In the genomic region with DNA sequence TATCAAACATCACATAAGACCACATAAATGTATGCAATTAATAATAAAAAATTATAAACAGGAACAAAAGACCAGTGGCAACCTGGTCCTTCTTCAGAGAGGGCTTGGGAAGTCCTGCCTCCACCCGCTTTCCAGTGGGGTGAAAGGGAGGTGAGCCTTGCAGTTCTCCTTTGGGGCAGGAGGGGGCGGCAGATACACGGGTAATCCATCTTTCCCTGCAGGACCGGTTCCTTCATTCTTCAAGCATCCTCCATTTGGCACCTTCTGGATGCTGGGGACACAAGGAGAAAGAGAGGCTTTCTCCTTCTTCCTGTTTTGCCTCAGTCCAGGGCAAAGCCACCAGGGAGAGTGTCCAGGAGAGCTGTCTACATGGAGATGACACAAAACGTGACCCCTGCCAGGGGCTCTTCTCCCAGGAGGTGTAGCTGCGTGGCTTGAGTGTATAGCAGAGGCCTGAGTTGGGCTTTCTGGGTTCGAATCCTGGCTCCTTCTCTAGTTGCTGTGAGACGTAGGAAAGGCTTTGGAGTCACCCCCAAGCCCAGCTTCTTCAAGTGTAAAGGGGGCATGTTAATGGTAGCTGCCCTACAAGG, we compare ENCODE assay signal across 8 cellular contexts. TPM values are rescaled to one million over a fixed set of nuclear protein-coding genes. Genes with fewer than 3 reads are reported as not detected.
DNase-seq lines count a peak whose midpoint lies in the region; ATAC-seq, FAIRE-seq and TF ChIP-seq lines count a peak whose summit lies in the region.

No MANE protein-coding gene starts in this region.

- POLR2A ChIA-PET in HepG2 (lab: Yijun Ruan, JAX), result no interaction called here

- FAIRE-seq in GM12892 (lab: Jason Lieb, UNC) (peak; percentile 90), HepG2 (lab: Jason Lieb, UNC) (peak; percentile 52)

- no peak overlapping the region for H3K27ac ChIP-seq in HepG2 (ENCODE audit: extremely low read length, insufficient read depth, low read length)

- peak; percentile 78 for ATAC-seq in HepG2
- no peak for ATAC-seq in GM18511 (IDR thresholded peaks at IDR 0.05; ENCODE audit: unreplicated experiment)

- H4K20me1 ChIP-seq in HepG2 (ENCODE audit: insufficient read depth, low read length), result no peaks in the 10 kb centered on the region; the same call in 1 of the 2 replicates

- H3K79me2 ChIP-seq in HepG2 (ENCODE audit: insufficient read depth, low read length), result no peaks in the 10 kb centered on the region

- TF ChIP-seq POLR2A in GM12892 (IDR thresholded peaks at IDR 0.05; ENCODE audit: low read depth, low read length) (no peak), HepG2 (IDR thresholded peaks at IDR 0.05; ENCODE audit: insufficient read depth in 1 of 2, low read depth in 2 of 2, low read length in 2 of 2) (no peak)

- intact Hi-C loops in HepG2 (cut with micrococcal nuclease; ENCODE audit: unreplicated experiment), result loop anchor here (1.0 kb wide), 1 partner anchor 1012 kb away; no protein-coding TSS in a partner anchor

- no peak overlapping the region for H3K9ac ChIP-seq in HepG2 (ENCODE audit: insufficient read depth, low read depth, low read length)

- no peaks in the 10 kb centered on the region for H3K9me3 ChIP-seq in HepG2 (ENCODE audit: low read length)

- H3K4me1 ChIP-seq in HepG2 (ENCODE audit: insufficient read depth, low read length), result no peaks in the 10 kb centered on the region

- no TSS peak for BruUV-seq in HepG2 (replicated peaks; lab: Mats Ljungman, UMichigan)

- CTCF ChIA-PET in HepG2 (lab: Yijun Ruan, JAX; ENCODE audit: low intra/inter-chr PET ratio, low total read pairs), result interaction anchor here (0.8 to 1.2 kb wide), 3 partner anchors 887 to 1012 kb away, joined by 4 to 7 read pairs (median 4); no protein-coding TSS in a partner anchor

- H3K4me2 ChIP-seq in HepG2 (ENCODE audit: low read depth, low read length), result no peak overlapping the region

- DNase-seq in 8988T (peak; percentile 42), GM12892 (ENCODE audit: insufficient read length) (peak; percentile 48), NCI-H2196 treated with DMSO at 0.1 percent for 48 hours (lab: John Stamatoyannopoulos, UW; ENCODE audit: unreplicated experiment) (peak; percentile 35), cerebellum (ENCODE audit: low spot score) (peak; percentile 83), HepG2 (ENCODE audit: low spot score) (peak; percentile 33)
- peak; percentile 64 for DNase-seq in activated CD4-positive, alpha-beta T cell treated with anti-CD3 and anti-CD28 coated beads for 1 hour
- peak in 2 of 3 donors; percentile 51 to 69 for DNase-seq in stimulated activated CD4-positive, alpha-beta T cell treated with anti-CD3 and anti-CD28 coated beads, TNF-alpha, amount 100 ng/mL, for 1 hour (ENCODE audit: low read depth in 3 of 3, low spot score in 1 of 3)

- no peak overlapping the region for H3K4me3 ChIP-seq in HepG2 (replicated peaks in 1 of 3; ENCODE audit: insufficient read depth in 1 of 3, low read depth in 2 of 3, low read length in 3 of 3)

- no peak for TF ChIP-seq EP300 in HepG2 (IDR thresholded peaks at IDR 0.05; ENCODE audit: low read depth in 2 of 2, low read length in 2 of 2)
- no peak for TF ChIP-seq EP300 in HepG2 (CRISPR knock-in tag; IDR thresholded peaks at IDR 0.05; ENCODE audit: borderline replicate concordance)

- peak; percentile 73 for TF ChIP-seq RAD21 in HepG2 (CRISPR knock-in tag; IDR thresholded peaks at IDR 0.05)

- peak; percentile 88 for TF ChIP-seq CTCF in HepG2 (CRISPR knock-in tag; IDR thresholded peaks at IDR 0.05)

- peaks cover 1 to 40% of the 10 kb centered on the region in 2 experiments for H3K27me3 ChIP-seq in HepG2 (ENCODE audit: control insufficient read depth in 1 of 2, insufficient read depth in 2 of 2, low read length in 2 of 2)

- in situ Hi-C loops in HepG2 (cut with HindIII; ENCODE audit: extremely low pct_ligation_motif_present, low pct_unique_long_range_greater_than_20kb), result loop anchor here (5.0 to 10.0 kb wide), 2 partner anchors 879 to 1011 kb away; no protein-coding TSS in a partner anchor

- WGBS in HepG2 (ENCODE audit: low lambda C conversion rate), result 14% methylated on average over 7 of the region's 8 CpGs

- H3K36me3 ChIP-seq in HepG2 (replicated peaks in 1 of 2; ENCODE audit: control insufficient read depth in 1 of 2, insufficient read depth in 2 of 2, low read length in 2 of 2), result no peaks in the 10 kb centered on the region

- H2AFZ ChIP-seq in HepG2 (ENCODE audit: low read length), result no peak overlapping the region

TF ChIP-seq in HepG2, 621 proteins besides CTCF, POLR2A, EP300 and RAD21:
- TF ChIP-seq ZNF329 (CRISPR knock-in tag; IDR thresholded peaks at IDR 0.05; ENCODE audit: low read depth) (no peak), ZNF549 (CRISPR knock-in tag; IDR thresholded peaks at IDR 0.05) (no peak), RARA (CRISPR knock-in tag; IDR thresholded peaks at IDR 0.05) (0 out of 2 replicates have a peak, but pooled peaks have one; percentile 24), CBX1 (IDR thresholded peaks at IDR 0.05; ENCODE audit: low read depth) (no peak), ZBTB38 (CRISPR knock-in tag; IDR thresholded peaks at IDR 0.05) (no peak), STAG1 (CRISPR knock-in tag; IDR thresholded peaks at IDR 0.05) (peak; percentile 92), ADNP (CRISPR knock-in tag; IDR thresholded peaks at IDR 0.05) (no peak), RFX1 (IDR thresholded peaks at IDR 0.05) (no peak), XRCC5 (optimal IDR thresholded peaks at IDR 0.05; ENCODE audit: low read length) (peak; percentile 40), SMC3 (IDR thresholded peaks at IDR 0.05; ENCODE audit: low read length) (peak; percentile 76)
TF ChIP-seq in HepG2: peak in this region for 4.

RNA-seq across cellular contexts. Expression of a gene that starts 23.2 kb away (rescaled TPM):
- polyA plus RNA-seq in GM12892 (2012; ENCODE audit: missing spikeins), result 1,556 TPM
- total RNA-seq in cerebellum (45.1 TPM), HepG2 (2016; rRNA removed; fragmentation: Illumina TruSeq; extraction: Trizol) (797 and 817 TPM in 2 replicates)
- 2,715 and 2,875 TPM in 2 replicates for total RNA-seq in HepG2 (2016; cell fraction: cytosol; rRNA removed; fragmentation: Illumina TruSeq; extraction: Trizol; ENCODE audit: low read depth)
- 770 and 847 TPM in 2 replicates for total RNA-seq in HepG2 (2016; cell fraction: insoluble cytoplasmic fraction; rRNA removed; fragmentation: Illumina TruSeq; extraction: Trizol)
- total RNA-seq in HepG2 (2016; cell fraction: membrane; rRNA removed; fragmentation: Illumina TruSeq; extraction: Trizol), result 2,691 and 2,904 TPM in 2 replicates
- 376 and 425 TPM in 2 replicates for total RNA-seq in HepG2 (2016; cell fraction: nucleus; rRNA removed; fragmentation: Illumina TruSeq; extraction: Trizol)
- 929 and 1,118 TPM in 2 replicates for polyA plus RNA-seq in HepG2 (2011; rRNA removed)
- 1,248 and 1,609 TPM in 2 replicates for polyA plus RNA-seq in HepG2 (2011; cell fraction: cytosol; rRNA removed)
- 481 and 511 TPM in 2 replicates for polyA plus RNA-seq in HepG2 (2011; cell fraction: nucleus; rRNA removed)
- 1,800 and 1,929 TPM in 2 replicates for polyA plus RNA-seq in HepG2 (2012)
- polyA plus RNA-seq in HepG2 (2016; cell fraction: cytosol; fragmentation: Illumina TruSeq; extraction: Trizol; ENCODE audit: low read depth), result 7,466 and 8,712 TPM in 2 replicates
- polyA plus RNA-seq in HepG2 (2016; cell fraction: insoluble cytoplasmic fraction; fragmentation: Illumina TruSeq; extraction: Trizol; ENCODE audit: low read depth), result 1,627 and 1,657 TPM in 2 replicates
- 6,180 and 6,214 TPM in 2 replicates for polyA plus RNA-seq in HepG2 (2016; cell fraction: membrane; fragmentation: Illumina TruSeq; extraction: Trizol; ENCODE audit: low read depth)
- 1,328 and 1,370 TPM in 2 replicates for polyA plus RNA-seq in HepG2 (2016; cell fraction: nucleus; fragmentation: Illumina TruSeq; extraction: Trizol; ENCODE audit: insufficient read depth, low read depth)
- polyA minus RNA-seq in HepG2 (2011; rRNA and poly(A)+ RNA removed; ENCODE audit: low replicate concordance), result 1,160 and 1,197 TPM in 2 replicates
- 1,916 and 2,042 TPM in 2 replicates for polyA minus RNA-seq in HepG2 (2011; cell fraction: cytosol; rRNA and poly(A)+ RNA removed)
- 190 and 217 TPM in 2 replicates for polyA minus RNA-seq in HepG2 (2011; cell fraction: nucleus; rRNA and poly(A)+ RNA removed)

Comparison
In these comparisons a context has a peak if more than half of its experiments do, and no peak if none do; other contexts are left out.
1. DNase-seq: peak in every context shown above with its lines; median percentile 83 in cerebellum; 64 in activated CD4-positive, alpha-beta T cell treated with anti-CD3 and anti-CD28 coated beads for 1 hour; 60 in stimulated activated CD4-positive, alpha-beta T cell treated with anti-CD3 and anti-CD28 coated beads, TNF-alpha, amount 100 ng/mL, for 1 hour; 48 in GM12892; 42 in 8988T; 35 in NCI-H2196 treated with DMSO at 0.1 percent for 48 hours; 33 in HepG2.